Comparison of ENCODE assay signal across 22 cellular contexts in genomic region chr9:22241611-22242010, GRCh38.
DNase-seq lines count a peak whose midpoint lies in the region; ATAC-seq and TF ChIP-seq lines count a peak whose summit lies in the region.
"Had no signal": no experiment of that assay in that cellular context is flagged by ENCODE, and none has a peak within 500 bp of the region (broad histone marks: within the 10 kb centered on the region; RNA-seq: fewer than 3 reads in every experiment).

No MANE protein-coding gene starts in this region.

- peak overlapping the region; percentile 17 for H3K4me3 Mint-ChIP-seq in chondrocyte (ENCODE audit: unreplicated experiment)
- H3K4me3 Mint-ChIP-seq: activated CD4-positive, alpha-beta T cell treated with anti-CD3 and anti-CD28 coated beads, Interleukin-2, amount 10 ng/mL, durations not matched to agents 7 days and 5 days; CD4-positive, alpha-beta T cell had no signal

- no peak for ATAC-seq in GM18873 (IDR thresholded peaks at IDR 0.05; ENCODE audit: low FRiP score, unreplicated experiment)
- no peak for ATAC-seq in body of pancreas
- no peak for ATAC-seq in GM19452 (IDR thresholded peaks at IDR 0.05; ENCODE audit: unreplicated experiment)
- ATAC-seq: left ventricle myocardium superior had no signal

- no peaks in the 10 kb centered on the region for H3K4me1 ChIP-seq in body of pancreas
- H3K4me1 ChIP-seq: vagina had no signal

- no peaks in the 10 kb centered on the region for H3K27me3 Mint-ChIP-seq in chondrocyte (ENCODE audit: low read depth)
- H3K27me3 Mint-ChIP-seq: CD4-positive, alpha-beta T cell had no signal

- H3K4me3 ChIP-seq in body of pancreas, result no peak overlapping the region
- H3K4me3 ChIP-seq: cardiac muscle cell, suprapubic skin, vagina had no signal

- H3K9me3 ChIP-seq in body of pancreas, result no peaks in the 10 kb centered on the region
- H3K9me3 ChIP-seq: neutrophil, suprapubic skin, vagina had no signal

- no peak for TF ChIP-seq CTCF in chondrocyte (IDR thresholded peaks at IDR 0.05)
- no peak for TF ChIP-seq CTCF in body of pancreas (IDR thresholded peaks at IDR 0.05)

- no peak overlapping the region for H3K27ac ChIP-seq in body of pancreas
- H3K27ac ChIP-seq: cardiac muscle cell, neutrophil, suprapubic skin, vagina had no signal

- DNase-seq in AML-193 (lab: John Stamatoyannopoulos, UW) (peak; percentile 88 to 90), KBM-7 (peak; percentile 35), OCI-M1 (lab: John Stamatoyannopoulos, UW) (peak; percentile 3), chondrocyte (ENCODE audit: low spot score) (no peak), COLO668 (lab: John Stamatoyannopoulos, UW; ENCODE audit: unreplicated experiment) (no peak), body of pancreas (no peak)
- DNase-seq: activated CD4-positive, alpha-beta T cell treated with anti-CD3 and anti-CD28 coated beads, Interleukin-2, amount 10 ng/mL, durations not matched to agents 7 days and 5 days; activated CD8-positive, alpha-beta memory T cell treated with anti-CD3 and anti-CD28 coated beads, Interleukin-2, amount 50 U/mL, for 4 hours; CD4-positive, alpha-beta T cell; dermis blood vessel endothelial cell; left ventricle myocardium superior; NCI-H1417 treated with DMSO at 0.1 percent for 48 hours; NCI-H524 treated with DMSO at 0.1 percent for 48 hours; Right ventricle myocardium superior; stimulated activated CD4-positive, alpha-beta T cell treated with anti-CD3 and anti-CD28 coated beads, Interleukin-12 subunit alpha, Interleukin-12 subunit beta, amount 100 ng/mL, for 4 hours; stimulated activated CD8-positive, alpha-beta memory T cell treated with anti-CD3 and anti-CD28 coated beads, Interleukin-4, amount 100 ng/mL, for 48 hours had no signal

- no peaks in the 10 kb centered on the region for H3K9me3 Mint-ChIP-seq in chondrocyte (ENCODE audit: low read depth)
- H3K9me3 Mint-ChIP-seq: activated CD4-positive, alpha-beta T cell treated with anti-CD3 and anti-CD28 coated beads, Interleukin-2, amount 10 ng/mL, durations not matched to agents 7 days and 5 days; CD4-positive, alpha-beta T cell had no signal

- H3K36me3 ChIP-seq in body of pancreas (replicated peaks in 1 of 2; ENCODE audit: insufficient read depth in 1 of 2, low read depth in 2 of 2), result no peaks in the 10 kb centered on the region
- H3K36me3 ChIP-seq: cardiac muscle cell, neutrophil, suprapubic skin, vagina had no signal

- in situ Hi-C loops in KBM-7 (cut with MboI; ENCODE audit: low pct_unique_long_range_greater_than_20kb, low sequenced_read_pairs), result no loop called here

- intact Hi-C loops in body of pancreas (cut with DNase I), result loop anchor here (10.0 kb wide), 1 partner anchor 213 kb away; no protein-coding TSS in a partner anchor

- no peaks in the 10 kb centered on the region for H3K27me3 ChIP-seq in body of pancreas
- H3K27me3 ChIP-seq: cardiac muscle cell, suprapubic skin, vagina had no signal

- H3K36me3 Mint-ChIP-seq in chondrocyte (ENCODE audit: low read depth), result peaks cover under 1% of the 10 kb centered on the region

- H3K4me1 Mint-ChIP-seq in chondrocyte (ENCODE audit: low read depth), result peaks cover 85% of the 10 kb centered on the region

- no peak for TF ChIP-seq POLR2A in body of pancreas (IDR thresholded peaks at IDR 0.05)

- peak overlapping the region; percentile 46 for H3K27ac Mint-ChIP-seq in chondrocyte (ENCODE audit: unreplicated experiment)
- H3K27ac Mint-ChIP-seq: activated CD4-positive, alpha-beta T cell treated with anti-CD3 and anti-CD28 coated beads, Interleukin-2, amount 10 ng/mL, durations not matched to agents 7 days and 5 days; CD4-positive, alpha-beta T cell had no signal

Comparison
In these comparisons a context has a peak if more than half of its experiments do, and no peak if none do; other contexts are left out.
1. DNase-seq: peak in AML-193 (2 of 2), KBM-7 (single experiment) and OCI-M1 (single experiment); none in chondrocyte (single experiment), COLO668 (single experiment) and body of pancreas (0 of 4).